In genomic region chr1:21268281-21269239, GRCh38 we compare ENCODE assay signal across 13 cellular contexts. TPM values are rescaled to one million over a fixed set of nuclear protein-coding genes. Genes with fewer than 3 reads are reported as not detected.
DNase-seq lines count a peak whose midpoint lies in the region; ATAC-seq and TF ChIP-seq lines count a peak whose summit lies in the region.
"Had no signal": no experiment of that assay in that cellular context is flagged by ENCODE, and none has a peak within 500 bp of the region (broad histone marks: within the 10 kb centered on the region; RNA-seq: fewer than 3 reads in every experiment).

No MANE protein-coding gene starts in this region.

- H3K4me1 ChIP-seq in thyroid gland, result peaks cover 30 to 57% of the 10 kb centered on the region in 2 donors

- no peaks in the 10 kb centered on the region for H3K9me3 Mint-ChIP-seq in T-helper 2 cell treated with Interferon-gamma antibody and Interleukin-4, amounts not matched to agents 5 μg/mL and 100 μg/mL, for 36 hours
- H3K9me3 Mint-ChIP-seq: activated naive CD4-positive, alpha-beta T cell treated with anti-CD3 and anti-CD28 coated beads, Interleukin-2, amount 50 U/mL, for 24 hours had no signal

- 37 to 40% methylated on average over 16 to 17 of the region's 17 CpGs for WGBS in thyroid gland, 2 donors

- H3K36me3 Mint-ChIP-seq in T-helper 2 cell treated with Interferon-gamma antibody and Interleukin-4, amounts not matched to agents 5 μg/mL and 100 μg/mL, for 36 hours (ENCODE audit: low read depth), result peaks cover 27% of the 10 kb centered on the region

- no peaks in the 10 kb centered on the region for H3K27me3 ChIP-seq in thyroid gland
- H3K27me3 ChIP-seq in H7 (ENCODE audit: control insufficient read depth, insufficient read depth, low read length), result no peaks in the 10 kb centered on the region

- H3K27me3 Mint-ChIP-seq in T-helper 2 cell treated with Interferon-gamma antibody and Interleukin-4, amounts not matched to agents 5 μg/mL and 100 μg/mL, for 36 hours (ENCODE audit: low read depth), result no peaks in the 10 kb centered on the region
- H3K27me3 Mint-ChIP-seq: activated naive CD4-positive, alpha-beta T cell treated with anti-CD3 and anti-CD28 coated beads, Interleukin-2, amount 50 U/mL, for 24 hours had no signal

- DNase-seq in NCI-H2107 (lab: John Stamatoyannopoulos, UW) (peak; percentile 11), NCI-H2107 treated with DMSO at 0.1 percent for 48 hours (lab: John Stamatoyannopoulos, UW; ENCODE audit: unreplicated experiment) (no peak), SHP77 (lab: John Stamatoyannopoulos, UW) (peak; percentile 70 to 78), left lobe of liver (ENCODE audit: low spot score) (peak; percentile 72), thyroid gland (peak; percentile 96 to 97), NCI-H1436 treated with DMSO at 0.1 percent for 48 hours (lab: John Stamatoyannopoulos, UW) (no peak), H7 (no peak)
- no peak for DNase-seq in T-helper 2 cell treated with Interferon-gamma antibody and Interleukin-4, amounts not matched to agents 5 μg/mL and 100 μg/mL, for 36 hours (ENCODE audit: low spot score)
- DNase-seq: activated CD4-positive, alpha-beta T cell treated with anti-CD3 and anti-CD28 coated beads, Interleukin-2, amount 50 U/mL, for 48 hours; effector CD4-positive, alpha-beta T cell; NCI-H446 treated with DMSO at 0.1 percent for 48 hours; SW 1271 had no signal

- intact Hi-C loops in thyroid gland (cut with DNase I), result no loop called here

- H3K36me3 ChIP-seq in thyroid gland, result peaks cover 4 to 7% of the 10 kb centered on the region in 2 donors
- no peaks in the 10 kb centered on the region; the same call in 1 of the 2 replicates for H3K36me3 ChIP-seq in H7 (replicated peaks; ENCODE audit: control insufficient read depth, insufficient read depth, low read length)

- no peak for TF ChIP-seq POLR2A in thyroid gland (IDR thresholded peaks at IDR 0.05)

- ATAC-seq in left lobe of liver, result peak; percentile 53

- H3K27ac ChIP-seq in thyroid gland, result peak overlapping the region; percentile 63 to 77 (median 76)

- H3K4me1 Mint-ChIP-seq in T-helper 2 cell treated with Interferon-gamma antibody and Interleukin-4, amounts not matched to agents 5 μg/mL and 100 μg/mL, for 36 hours (ENCODE audit: low read depth), result peaks cover 6% of the 10 kb centered on the region

- H3K4me3 ChIP-seq in thyroid gland (replicated peaks in 1 of 3), result no peak overlapping the region
- no peak overlapping the region for H3K4me3 ChIP-seq in H7 (ENCODE audit: insufficient read depth, low read depth, low read length)

- H3K27ac Mint-ChIP-seq in T-helper 2 cell treated with Interferon-gamma antibody and Interleukin-4, amounts not matched to agents 5 μg/mL and 100 μg/mL, for 36 hours, result no peak overlapping the region
- H3K27ac Mint-ChIP-seq: activated naive CD4-positive, alpha-beta T cell treated with anti-CD3 and anti-CD28 coated beads, Interleukin-2, amount 50 U/mL, for 24 hours had no signal

- no peaks in the 10 kb centered on the region for H3K9me3 ChIP-seq in thyroid gland

- no peak overlapping the region for H3K4me3 Mint-ChIP-seq in T-helper 2 cell treated with Interferon-gamma antibody and Interleukin-4, amounts not matched to agents 5 μg/mL and 100 μg/mL, for 36 hours
- H3K4me3 Mint-ChIP-seq: activated naive CD4-positive, alpha-beta T cell treated with anti-CD3 and anti-CD28 coated beads, Interleukin-2, amount 50 U/mL, for 24 hours had no signal

- TF ChIP-seq CTCF in thyroid gland (IDR thresholded peaks at IDR 0.05), result peak in 1 of 6 experiments; percentile 22

RNA-seq across cellular contexts. Expression of gene ECE1, which starts 21.7 kb away (rescaled TPM):
- total RNA-seq in left lobe of liver (58.0 TPM), thyroid gland (100 to 1,000 TPM in 2 of 4 donors, 10 to 100 TPM in 2; 74.5 to 146 (median 97.2) TPM)
- total RNA-seq in H7 (2014; rRNA removed; shearing (Covaris generic)), result 46.4 and 53.8 TPM in 2 replicates

Comparison
In these comparisons a context has a peak if more than half of its experiments do, and no peak if none do; other contexts are left out.
1. DNase-seq: peak in NCI-H2107 (single experiment), SHP77 (2 of 2), left lobe of liver (single experiment) and thyroid gland (2 of 2); none in NCI-H2107 treated with DMSO at 0.1 percent for 48 hours (single experiment), T-helper 2 cell treated with Interferon-gamma antibody and Interleukin-4, amounts not matched to agents 5 μg/mL and 100 μg/mL, for 36 hours (single experiment), NCI-H1436 treated with DMSO at 0.1 percent for 48 hours (single experiment) and H7 (single experiment).